8 cellular contexts compared by ENCODE assay signal in genomic region chr10:119658274-119658673, GRCh38. TPM values are rescaled to one million over a fixed set of nuclear protein-coding genes. Genes with fewer than 3 reads are reported as not detected.
DNase-seq lines count a peak whose midpoint lies in the region; ATAC-seq, FAIRE-seq and TF ChIP-seq lines count a peak whose summit lies in the region.

No MANE protein-coding gene starts in this region.

- FAIRE-seq in RCC 7860 (lab: Jason Lieb, UNC), result peak; percentile 86

- no peak overlapping the region for H3K4me2 ChIP-seq in GM23338

- H3K9me2 ChIP-seq in GM23338 (ENCODE audit: insufficient read depth), result no peaks in the 10 kb centered on the region

- H3K27me3 Mint-ChIP-seq in GM23338 (ENCODE audit: insufficient read depth, low read depth, poor library complexity) (no peaks in the 10 kb centered on the region), progenitor cell of endocrine pancreas (no peaks in the 10 kb centered on the region)
- no peaks in the 10 kb centered on the region for H3K27me3 Mint-ChIP-seq in naive thymus-derived CD4-positive, alpha-beta T cell
- H3K27me3 Mint-ChIP-seq in activated CD8-positive, alpha-beta T cell treated with anti-CD3 and anti-CD28 coated beads, Interleukin-2, amount 10 ng/mL, durations not matched to agents 7 days and 5 days (ENCODE audit: low read depth), result no peaks in the 10 kb centered on the region

- intact Hi-C loops in esophagus muscularis mucosa (cut with DNase I), result no loop called here
- intact Hi-C loops in naive thymus-derived CD4-positive, alpha-beta T cell (cut with micrococcal nuclease), result loop anchor here (5.0 to 10.0 kb wide), 2 partner anchors 903 to 961 kb away; partner anchors contain the start of gene CACUL1 (in 1 of the 2)

- no peak overlapping the region for H3K4me3 Mint-ChIP-seq in GM23338
- peak overlapping the region in 3 of 10 donors; percentile 32 to 59 (median 37) for H3K4me3 Mint-ChIP-seq in naive thymus-derived CD4-positive, alpha-beta T cell
- no peak overlapping the region for H3K4me3 Mint-ChIP-seq in activated CD8-positive, alpha-beta T cell treated with anti-CD3 and anti-CD28 coated beads, Interleukin-2, amount 10 ng/mL, durations not matched to agents 7 days and 5 days
- H3K4me3 Mint-ChIP-seq in progenitor cell of endocrine pancreas (ENCODE audit: low read depth), result no peak overlapping the region

- H3K27me3 ChIP-seq in GM23338 (ENCODE audit: insufficient read depth), result no peaks in the 10 kb centered on the region
- H3K27me3 ChIP-seq in esophagus muscularis mucosa, result no peaks in the 10 kb centered on the region
- no peaks in the 10 kb centered on the region for H3K27me3 ChIP-seq in naive thymus-derived CD4-positive, alpha-beta T cell (ENCODE audit: control insufficient read depth in 2 of 2, insufficient read depth in 2 of 2, low read length in 2 of 2)

- H2AFZ ChIP-seq in GM23338, result no peak overlapping the region

- WGBS in esophagus muscularis mucosa, result 28% methylated on average over 12 of the region's 13 CpGs

- DNase-seq in GM23338 (ENCODE audit: low spot score) (peak; percentile 37), RCC 7860 (ENCODE audit: low spot score) (peak; percentile 85), esophagus muscularis mucosa (ENCODE audit: extremely low spot score) (peak; percentile 95), progenitor cell of endocrine pancreas (ENCODE audit: low spot score, unreplicated experiment) (no peak)
- DNase-seq in naive thymus-derived CD4-positive, alpha-beta T cell, result no peak
- DNase-seq in activated CD8-positive, alpha-beta T cell treated with anti-CD3 and anti-CD28 coated beads, Interleukin-2, amount 10 ng/mL, durations not matched to agents 7 days and 5 days, result no peak

- TF ChIP-seq CTCF in GM23338 (conservative IDR thresholded peaks at IDR 0.05; ENCODE audit: low read depth in 2 of 2) (no peak), esophagus muscularis mucosa (IDR thresholded peaks at IDR 0.05) (no peak), progenitor cell of endocrine pancreas (IDR thresholded peaks at IDR 0.05; ENCODE audit: unreplicated experiment) (no peak)

- TF ChIP-seq EP300 in esophagus muscularis mucosa (IDR thresholded peaks at IDR 0.05), result peak; percentile 70

- H3K9me3 Mint-ChIP-seq in GM23338 (no peaks in the 10 kb centered on the region), progenitor cell of endocrine pancreas (ENCODE audit: low read depth) (no peaks in the 10 kb centered on the region)
- no peaks in the 10 kb centered on the region for H3K9me3 Mint-ChIP-seq in naive thymus-derived CD4-positive, alpha-beta T cell
- H3K9me3 Mint-ChIP-seq in activated CD8-positive, alpha-beta T cell treated with anti-CD3 and anti-CD28 coated beads, Interleukin-2, amount 10 ng/mL, durations not matched to agents 7 days and 5 days (ENCODE audit: insufficient read depth), result no peaks in the 10 kb centered on the region

- H3K36me3 ChIP-seq in GM23338 (ENCODE audit: insufficient read depth) (no peaks in the 10 kb centered on the region), esophagus muscularis mucosa (peaks cover 0 to 17% (median 0%) of the 10 kb centered on the region in 4 donors)
- H3K36me3 ChIP-seq in naive thymus-derived CD4-positive, alpha-beta T cell (ENCODE audit: control insufficient read depth in 2 of 3, insufficient read depth in 3 of 3, low read length in 3 of 3), result peaks cover 0 to 14% (median 0%) of the 10 kb centered on the region in 3 experiments

- CTCF ChIA-PET in naive thymus-derived CD4-positive, alpha-beta T cell (lab: Charles Lee), result interaction anchor here (0.7 to 1.0 kb wide), 2 partner anchors 16 to 29 kb away, joined by 3 read pairs; no protein-coding TSS in a partner anchor
- CTCF ChIA-PET in activated CD8-positive, alpha-beta T cell treated with anti-CD3 and anti-CD28 coated beads, Interleukin-2, amount 10 ng/mL, durations not matched to agents 7 days and 5 days (lab: Charles Lee), result interaction anchor here (1.0 to 1.4 kb wide), 2 partner anchors 29 to 56 kb away, joined by 3 read pairs; no protein-coding TSS in a partner anchor

- H3K4me1 ChIP-seq in GM23338 (ENCODE audit: insufficient read depth), result peaks cover 24% of the 10 kb centered on the region
- H3K4me1 ChIP-seq in esophagus muscularis mucosa, result peaks cover 92 to 100% (median 100%) of the 10 kb centered on the region in 4 donors
- H3K4me1 ChIP-seq in naive thymus-derived CD4-positive, alpha-beta T cell (ENCODE audit: control insufficient read depth in 2 of 2, insufficient read depth in 2 of 2, low read length in 2 of 2), result peaks cover 22 to 48% of the 10 kb centered on the region in 2 donors

- peaks cover 36% of the 10 kb centered on the region for H3K79me2 ChIP-seq in GM23338 (replicated peaks; ENCODE audit: insufficient read depth)

- ATAC-seq in GM23338, result peak; percentile 72
- ATAC-seq in naive thymus-derived CD4-positive, alpha-beta T cell, result no peak
- ATAC-seq in activated CD8-positive, alpha-beta T cell treated with anti-CD3 and anti-CD28 coated beads, Interleukin-2, amount 10 ng/mL, durations not matched to agents 7 days and 5 days, result no peak
- no peak for ATAC-seq in GM18505 (IDR thresholded peaks at IDR 0.05; ENCODE audit: unreplicated experiment)
- ATAC-seq in GM18861 (IDR thresholded peaks at IDR 0.05; ENCODE audit: unreplicated experiment), result no peak

- POLR2A ChIA-PET in naive thymus-derived CD4-positive, alpha-beta T cell (lab: Charles Lee), result no interaction called here
- POLR2A ChIA-PET in activated CD8-positive, alpha-beta T cell treated with anti-CD3 and anti-CD28 coated beads, Interleukin-2, amount 10 ng/mL, durations not matched to agents 7 days and 5 days (lab: Charles Lee), result no interaction called here

- no peak for TF ChIP-seq POLR2A in esophagus muscularis mucosa (IDR thresholded peaks at IDR 0.05; ENCODE audit: low read depth)
- no peak for TF ChIP-seq POLR2A in GM18505 (IDR thresholded peaks at IDR 0.05; ENCODE audit: borderline replicate concordance, extremely low read depth, insufficient read depth, insufficient read length)

- H4K20me1 ChIP-seq in GM23338 (replicated peaks; ENCODE audit: insufficient read depth), result peaks cover 5% of the 10 kb centered on the region; the same call in 1 of the 2 replicates

- no peaks in the 10 kb centered on the region for H3F3A ChIP-seq in GM23338 (replicated peaks; ENCODE audit: low read depth)

- H3K27ac Mint-ChIP-seq in GM23338 (peak overlapping the region; percentile 92), progenitor cell of endocrine pancreas (no peak overlapping the region)
- H3K27ac Mint-ChIP-seq in naive thymus-derived CD4-positive, alpha-beta T cell, result peak overlapping the region in 5 of 9 donors; percentile 22 to 91 (median 36)
- H3K27ac Mint-ChIP-seq in activated CD8-positive, alpha-beta T cell treated with anti-CD3 and anti-CD28 coated beads, Interleukin-2, amount 10 ng/mL, durations not matched to agents 7 days and 5 days, result no peak overlapping the region

- peaks cover 15% of the 10 kb centered on the region; the same call in 2 of the 3 replicates for H3K36me3 Mint-ChIP-seq in GM23338 (ENCODE audit: low read depth)
- peaks cover 0 to 12% (median 0%) of the 10 kb centered on the region in 5 donors for H3K36me3 Mint-ChIP-seq in naive thymus-derived CD4-positive, alpha-beta T cell
- H3K36me3 Mint-ChIP-seq in activated CD8-positive, alpha-beta T cell treated with anti-CD3 and anti-CD28 coated beads, Interleukin-2, amount 10 ng/mL, durations not matched to agents 7 days and 5 days (ENCODE audit: low read depth), result peaks cover 13% of the 10 kb centered on the region
- H3K36me3 Mint-ChIP-seq in progenitor cell of endocrine pancreas (ENCODE audit: insufficient read depth), result peaks cover 8% of the 10 kb centered on the region

- H3K4me3 ChIP-seq in GM23338 (no peak overlapping the region), esophagus muscularis mucosa (peak overlapping the region; percentile 18 to 35 (median 32))
- H3K4me3 ChIP-seq in naive thymus-derived CD4-positive, alpha-beta T cell (ENCODE audit: low read length), result no peak overlapping the region

- H3K4me1 Mint-ChIP-seq in GM23338, result peaks cover 34% of the 10 kb centered on the region
- peaks cover 44 to 94% (median 87%) of the 10 kb centered on the region in 7 donors for H3K4me1 Mint-ChIP-seq in naive thymus-derived CD4-positive, alpha-beta T cell
- H3K4me1 Mint-ChIP-seq in activated CD8-positive, alpha-beta T cell treated with anti-CD3 and anti-CD28 coated beads, Interleukin-2, amount 10 ng/mL, durations not matched to agents 7 days and 5 days (ENCODE audit: low read depth), result peaks cover 39% of the 10 kb centered on the region
- H3K4me1 Mint-ChIP-seq in progenitor cell of endocrine pancreas (ENCODE audit: low read depth), result peaks cover 16% of the 10 kb centered on the region

- H3K9me3 ChIP-seq in esophagus muscularis mucosa, result no peaks in the 10 kb centered on the region
- no peaks in the 10 kb centered on the region for H3K9me3 ChIP-seq in naive thymus-derived CD4-positive, alpha-beta T cell (ENCODE audit: control insufficient read depth in 2 of 3, low read length in 3 of 3)

- H3K27ac ChIP-seq in GM23338 (ENCODE audit: low read depth), result no peak overlapping the region
- peak overlapping the region; percentile 98 to 100 (median 99) for H3K27ac ChIP-seq in esophagus muscularis mucosa (replicated peaks in 1 of 4)
- H3K27ac ChIP-seq in naive thymus-derived CD4-positive, alpha-beta T cell (ENCODE audit: low read depth, low read length), result no peak overlapping the region

TF ChIP-seq in GM23338, 12 proteins besides CTCF, POLR2A, EP300 and RAD21 (continues in another document):
- TF ChIP-seq ETS1 (IDR thresholded peaks at IDR 0.05), result no peak
- no peak for TF ChIP-seq POLR2AphosphoS5 (IDR thresholded peaks at IDR 0.05; ENCODE audit: low read depth)

RNA-seq across cellular contexts. Expression of gene BAG3, which starts 7.1 kb away (rescaled TPM):
- 8.2 TPM in 2 replicates for total RNA-seq in GM23338 (2014; rRNA removed; shearing (Covaris generic))
- polyA plus RNA-seq in GM23338 (2016; fragmentation: Nextera tagmentation; extraction: Ambion mirVana), result 8.4 and 8.6 TPM in 2 replicates
- total RNA-seq in esophagus muscularis mucosa (10 to 100 TPM; 44.0 to 81.7 (median 73.9) TPM), progenitor cell of endocrine pancreas (18.0 and 19.2 TPM in 2 replicates)
- total RNA-seq in naive thymus-derived CD4-positive, alpha-beta T cell, result 10 to 100 TPM; 21.9 to 44.5 (median 23.1) TPM
- 10 to 100 TPM; 17.3 to 64.3 TPM for polyA plus RNA-seq in naive thymus-derived CD4-positive, alpha-beta T cell
- total RNA-seq in activated CD8-positive, alpha-beta T cell treated with anti-CD3 and anti-CD28 coated beads, Interleukin-2, amount 10 ng/mL, durations not matched to agents 7 days and 5 days, result 10 to 100 TPM; 14.2 to 14.7 TPM

Comparison
In these comparisons a context has a peak if more than half of its experiments do, and no peak if none do; other contexts are left out.
1. DNase-seq: peak in GM23338 (single experiment), RCC 7860 (single experiment) and esophagus muscularis mucosa (single experiment); none in naive thymus-derived CD4-positive, alpha-beta T cell (0 of 9), activated CD8-positive, alpha-beta T cell treated with anti-CD3 and anti-CD28 coated beads, Interleukin-2, amount 10 ng/mL, durations not matched to agents 7 days and 5 days (single experiment) and progenitor cell of endocrine pancreas (single experiment).
2. H3K27ac ChIP-seq: peak in esophagus muscularis mucosa (4 of 4); none in GM23338 (single experiment) and naive thymus-derived CD4-positive, alpha-beta T cell (single experiment).
3. H3K4me3 ChIP-seq: peak in esophagus muscularis mucosa (4 of 4); none in GM23338 (single experiment) and naive thymus-derived CD4-positive, alpha-beta T cell (single experiment).
4. H3K27ac Mint-ChIP-seq: peak in GM23338 (single experiment) and naive thymus-derived CD4-positive, alpha-beta T cell (5 of 9); none in activated CD8-positive, alpha-beta T cell treated with anti-CD3 and anti-CD28 coated beads, Interleukin-2, amount 10 ng/mL, durations not matched to agents 7 days and 5 days (single experiment) and progenitor cell of endocrine pancreas (single experiment).